ENCODE assay signal across 29 cellular contexts in genomic region chr20:62614961-62615680, GRCh38. TPM values are rescaled to one million over a fixed set of nuclear protein-coding genes. Genes with fewer than 3 reads are reported as not detected.
DNase-seq lines count a peak whose midpoint lies in the region; ATAC-seq, FAIRE-seq and TF ChIP-seq lines count a peak whose summit lies in the region.
"Had no signal": no experiment of that assay in that cellular context is flagged by ENCODE, and none has a peak within 500 bp of the region (broad histone marks: within the 10 kb centered on the region; RNA-seq: fewer than 3 reads in every experiment).

No MANE protein-coding gene starts in this region.

- H3K4me1 Mint-ChIP-seq in activated naive CD8-positive, alpha-beta T cell treated with anti-CD3 and anti-CD28 coated beads, Interleukin-2, amount 10 ng/mL, durations not matched to agents 7 days and 5 days = peaks cover 30% of the 10 kb centered on the region
- H3K4me1 Mint-ChIP-seq in activated naive CD8-positive, alpha-beta T cell treated with anti-CD3 and anti-CD28 coated beads for 36 hours = peaks cover 28% of the 10 kb centered on the region
- H3K4me1 Mint-ChIP-seq in stimulated activated naive CD8-positive, alpha-beta T cell treated with anti-CD3 and anti-CD28 coated beads, Interleukin-15, Interleukin-2, amounts not matched to agents 100 ng/mL and 50 ng/mL, for 24 hours (ENCODE audit: low read depth) = peaks cover 32% of the 10 kb centered on the region
- peaks cover 34% of the 10 kb centered on the region for H3K4me1 Mint-ChIP-seq in stimulated activated effector memory CD8-positive, alpha-beta T cell treated with anti-CD3 and anti-CD28 coated beads, Interleukin-12 subunit alpha, Interleukin-12 subunit beta, amount 100 ng/mL, for 72 hours

- no peak overlapping the region for H3K4me2 ChIP-seq in K562 (ENCODE audit: insufficient read depth, low read length)

- H3K9ac ChIP-seq in K562 (ENCODE audit: insufficient read depth in 1 of 2, low read depth in 2 of 2, low read length in 2 of 2) = no peak overlapping the region

- FAIRE-seq in K562 (lab: Jason Lieb, UNC) = no peak
- FAIRE-seq: A204.1, H54 had no signal

- TF ChIP-seq RAD21 in K562 (CRISPR knock-in tag; conservative IDR thresholded peaks at IDR 0.05 in 1 of 2, IDR thresholded peaks at IDR 0.05 in 1 of 2) = no peak

- TF ChIP-seq CTCF in K562 (IDR thresholded peaks at IDR 0.05 in 2 of 3, conservative IDR thresholded peaks at IDR 0.05 in 1 of 3; ENCODE audit: insufficient read depth in 2 of 3, low read depth in 1 of 3, low read length in 3 of 3) = no peak

- peaks cover 3% of the 10 kb centered on the region; the same call in 1 of the 2 replicates for H4K20me1 ChIP-seq in K562 (replicated peaks; ENCODE audit: control insufficient read depth, insufficient read depth, low read length)

- H3K9me3 Mint-ChIP-seq in activated naive CD8-positive, alpha-beta T cell treated with anti-CD3 and anti-CD28 coated beads, Interleukin-2, amount 10 ng/mL, durations not matched to agents 7 days and 5 days = peaks cover 4% of the 10 kb centered on the region
- H3K9me3 Mint-ChIP-seq in activated naive CD8-positive, alpha-beta T cell treated with anti-CD3 and anti-CD28 coated beads for 36 hours = peaks cover 5% of the 10 kb centered on the region
- no peaks in the 10 kb centered on the region for H3K9me3 Mint-ChIP-seq in stimulated activated naive CD8-positive, alpha-beta T cell treated with anti-CD3 and anti-CD28 coated beads, Interleukin-15, Interleukin-2, amounts not matched to agents 100 ng/mL and 50 ng/mL, for 24 hours
- peaks cover 2% of the 10 kb centered on the region for H3K9me3 Mint-ChIP-seq in stimulated activated effector memory CD8-positive, alpha-beta T cell treated with anti-CD3 and anti-CD28 coated beads, Interleukin-12 subunit alpha, Interleukin-12 subunit beta, amount 100 ng/mL, for 72 hours
- H3K9me3 Mint-ChIP-seq: CD8-positive, alpha-beta T cell had no signal

- WGBS in K562 (ENCODE audit: insufficient coverage, low coverage, missing lambda C conversion rate) = 25% methylated on average over 33 of the region's 34 CpGs

- no peak overlapping the region for H3K4me3 Mint-ChIP-seq in activated naive CD8-positive, alpha-beta T cell treated with anti-CD3 and anti-CD28 coated beads, Interleukin-2, amount 10 ng/mL, durations not matched to agents 7 days and 5 days
- no peak overlapping the region for H3K4me3 Mint-ChIP-seq in activated naive CD8-positive, alpha-beta T cell treated with anti-CD3 and anti-CD28 coated beads for 36 hours
- no peak overlapping the region for H3K4me3 Mint-ChIP-seq in stimulated activated naive CD8-positive, alpha-beta T cell treated with anti-CD3 and anti-CD28 coated beads, Interleukin-15, Interleukin-2, amounts not matched to agents 100 ng/mL and 50 ng/mL, for 24 hours
- H3K4me3 Mint-ChIP-seq in stimulated activated effector memory CD8-positive, alpha-beta T cell treated with anti-CD3 and anti-CD28 coated beads, Interleukin-12 subunit alpha, Interleukin-12 subunit beta, amount 100 ng/mL, for 72 hours = no peak overlapping the region
- H3K4me3 Mint-ChIP-seq: CD8-positive, alpha-beta T cell had no signal

- H3K27ac ChIP-seq in K562 (ENCODE audit: extremely low read depth, low read depth, low read length) = no peak overlapping the region
- H3K27ac ChIP-seq: C4-2B had no signal

- no TSS peak for BruUV-seq in K562 (replicated peaks; lab: Mats Ljungman, UMichigan)

- no peak overlapping the region for H2AFZ ChIP-seq in K562 (ENCODE audit: low read depth, low read length)

- H3K9me1 ChIP-seq in K562 (ENCODE audit: control insufficient read depth, insufficient read depth, low read length) = no peaks in the 10 kb centered on the region

- DNase-seq in activated naive CD8-positive, alpha-beta T cell treated with anti-CD3 and anti-CD28 coated beads, Interleukin-2, amount 10 ng/mL, durations not matched to agents 7 days and 5 days = no peak
- no peak for DNase-seq in activated naive CD8-positive, alpha-beta T cell treated with anti-CD3 and anti-CD28 coated beads for 36 hours
- DNase-seq in stimulated activated naive CD8-positive, alpha-beta T cell treated with anti-CD3 and anti-CD28 coated beads, Interleukin-15, Interleukin-2, amounts not matched to agents 100 U/mL and 50 U/mL, for 24 hours = no peak
- DNase-seq in K562 (ENCODE audit: extremely low read depth in 1 of 4, low spot score in 3 of 4) = no peak
- DNase-seq in stimulated activated effector memory CD8-positive, alpha-beta T cell treated with anti-CD3 and anti-CD28 coated beads, Interleukin-12 subunit alpha, Interleukin-12 subunit beta, amount 100 ng/mL, for 72 hours (ENCODE audit: low spot score in 2 of 2) = no peak
- DNase-seq in activated CD8-positive, alpha-beta memory T cell treated with anti-CD3 and anti-CD28 coated beads for 24 hours = no peak
- DNase-seq: Caco-2; CD8-positive, alpha-beta T cell; DMS 273 treated with DMSO at 0.1 percent for 48 hours; DMS79; EL; GDM1; KG1; MG63; NCI-H1105 treated with DMSO at 0.1 percent for 48 hours; NCI-H146; NCI-H1930; NCI-H2107; NCI-H524; NCI-H748 treated with DMSO at 0.1 percent for 48 hours; NK-92 treated with Interleukin-12 subunit alpha and Interleukin-12 subunit beta, amount 100 ng/mL, for 24 hours; PC-3; SHP77 treated with DMSO at 0.1 percent for 48 hours had no signal

- no peak for TF ChIP-seq POLR2A in K562 (conservative IDR thresholded peaks at IDR 0.05)

- H3K4me1 ChIP-seq in K562 (replicated peaks in 1 of 2; ENCODE audit: control insufficient read depth in 2 of 2, insufficient read depth in 2 of 2, low read length in 2 of 2) = peaks cover 0 to 33% of the 10 kb centered on the region in 2 experiments; a peak in 2 of 5 replicates

- no peak overlapping the region for H3K4me3 ChIP-seq in K562
- H3K4me3 ChIP-seq: GM12878, MG63 had no signal

- H3K36me3 ChIP-seq in K562 (ENCODE audit: control insufficient read depth, insufficient read depth, low read length) = no peaks in the 10 kb centered on the region
- H3K36me3 ChIP-seq: MG63 had no signal

- peaks cover 12% of the 10 kb centered on the region for H3K27me3 Mint-ChIP-seq in activated naive CD8-positive, alpha-beta T cell treated with anti-CD3 and anti-CD28 coated beads, Interleukin-2, amount 10 ng/mL, durations not matched to agents 7 days and 5 days
- peaks cover 4% of the 10 kb centered on the region for H3K27me3 Mint-ChIP-seq in activated naive CD8-positive, alpha-beta T cell treated with anti-CD3 and anti-CD28 coated beads for 36 hours
- H3K27me3 Mint-ChIP-seq in stimulated activated naive CD8-positive, alpha-beta T cell treated with anti-CD3 and anti-CD28 coated beads, Interleukin-15, Interleukin-2, amounts not matched to agents 100 ng/mL and 50 ng/mL, for 24 hours = no peaks in the 10 kb centered on the region

- no peaks in the 10 kb centered on the region for H3K36me3 Mint-ChIP-seq in activated naive CD8-positive, alpha-beta T cell treated with anti-CD3 and anti-CD28 coated beads, Interleukin-2, amount 10 ng/mL, durations not matched to agents 7 days and 5 days
- H3K36me3 Mint-ChIP-seq in activated naive CD8-positive, alpha-beta T cell treated with anti-CD3 and anti-CD28 coated beads for 36 hours = no peaks in the 10 kb centered on the region
- H3K36me3 Mint-ChIP-seq in stimulated activated naive CD8-positive, alpha-beta T cell treated with anti-CD3 and anti-CD28 coated beads, Interleukin-15, Interleukin-2, amounts not matched to agents 100 ng/mL and 50 ng/mL, for 24 hours (ENCODE audit: low read depth) = no peaks in the 10 kb centered on the region
- H3K36me3 Mint-ChIP-seq in stimulated activated effector memory CD8-positive, alpha-beta T cell treated with anti-CD3 and anti-CD28 coated beads, Interleukin-12 subunit alpha, Interleukin-12 subunit beta, amount 100 ng/mL, for 72 hours = peaks cover 5% of the 10 kb centered on the region
- H3K36me3 Mint-ChIP-seq: CD8-positive, alpha-beta T cell had no signal

- CTCF ChIA-PET in K562 (lab: Yijun Ruan, JAX; ENCODE audit: low intra/inter-chr PET ratio) = interaction anchor here (0.6 kb wide), 1 partner anchor 62 kb away, joined by 4 read pairs; no protein-coding TSS in a partner anchor

- no peaks in the 10 kb centered on the region for H3K79me2 ChIP-seq in K562 (ENCODE audit: control insufficient read depth, insufficient read depth, low read length)

- intact Hi-C loops in K562 (cut with micrococcal nuclease) = loop anchor here (5.0 kb wide), 1 partner anchor 98 kb away; no protein-coding TSS in a partner anchor

- TF ChIP-seq EP300 in K562 (IDR thresholded peaks at IDR 0.05; ENCODE audit: low read length) = no peak

- in situ Hi-C loops in K562 (cut with MboI) = loop anchor here (5.0 to 10.0 kb wide), 3 partner anchors 113 to 310 kb away; partner anchors contain the start of gene ADRM1

- peak overlapping the region; percentile 56 for H3K27ac Mint-ChIP-seq in activated naive CD8-positive, alpha-beta T cell treated with anti-CD3 and anti-CD28 coated beads, Interleukin-2, amount 10 ng/mL, durations not matched to agents 7 days and 5 days
- H3K27ac Mint-ChIP-seq in activated naive CD8-positive, alpha-beta T cell treated with anti-CD3 and anti-CD28 coated beads for 36 hours = no peak overlapping the region
- H3K27ac Mint-ChIP-seq in stimulated activated naive CD8-positive, alpha-beta T cell treated with anti-CD3 and anti-CD28 coated beads, Interleukin-15, Interleukin-2, amounts not matched to agents 100 ng/mL and 50 ng/mL, for 24 hours = peak overlapping the region; percentile 29
- peak overlapping the region; percentile 13 for H3K27ac Mint-ChIP-seq in stimulated activated effector memory CD8-positive, alpha-beta T cell treated with anti-CD3 and anti-CD28 coated beads, Interleukin-12 subunit alpha, Interleukin-12 subunit beta, amount 100 ng/mL, for 72 hours
- H3K27ac Mint-ChIP-seq: CD8-positive, alpha-beta T cell had no signal

- H3K27me3 ChIP-seq in K562 (ENCODE audit: control insufficient read depth in 2 of 2, insufficient read depth in 2 of 2, low read length in 2 of 2) = peaks cover 17 to 39% of the 10 kb centered on the region in 2 experiments
- H3K27me3 ChIP-seq: MG63 had no signal

- POLR2A ChIA-PET in activated naive CD8-positive, alpha-beta T cell treated with anti-CD3 and anti-CD28 coated beads, Interleukin-2, amount 10 ng/mL, durations not matched to agents 7 days and 5 days (lab: Charles Lee) = interaction anchor here (0.8 kb wide), 1 partner anchor 107 kb away, joined by 3 read pairs; no protein-coding TSS in a partner anchor
- POLR2A ChIA-PET in K562 (lab: Yijun Ruan, JAX) = interaction anchor here (1.4 kb wide), 1 partner anchor 9 kb away, joined by 5 read pairs; no protein-coding TSS in a partner anchor

- H3K9me3 ChIP-seq in K562 (replicated peaks; ENCODE audit: control insufficient read depth, insufficient read depth, low read depth, low read length) = peaks cover 9% of the 10 kb centered on the region
- H3K9me3 ChIP-seq: MG63 had no signal

- no peak for ATAC-seq in activated naive CD8-positive, alpha-beta T cell treated with anti-CD3 and anti-CD28 coated beads, Interleukin-2, amount 10 ng/mL, durations not matched to agents 7 days and 5 days (ENCODE audit: low read depth)
- ATAC-seq in stimulated activated naive CD8-positive, alpha-beta T cell treated with anti-CD3 and anti-CD28 coated beads, Interleukin-15, Interleukin-2, amounts not matched to agents 100 U/mL and 50 U/mL, for 24 hours = no peak
- no peak for ATAC-seq in K562
- no peak for ATAC-seq in stimulated activated effector memory CD8-positive, alpha-beta T cell treated with anti-CD3 and anti-CD28 coated beads, Interleukin-12 subunit alpha, Interleukin-12 subunit beta, amount 100 ng/mL, for 72 hours
- no peak for ATAC-seq in GM19467 (IDR thresholded peaks at IDR 0.05; ENCODE audit: unreplicated experiment)
- ATAC-seq: CD8-positive, alpha-beta T cell; GM12878; PC-3 had no signal

RNA-seq across cellular contexts. Expression of gene SLCO4A1, which starts 27.2 kb away (rescaled TPM):
- 10 to 100 TPM; 57.5 to 61.9 TPM for total RNA-seq in activated naive CD8-positive, alpha-beta T cell treated with anti-CD3 and anti-CD28 coated beads, Interleukin-2, amount 10 ng/mL, durations not matched to agents 7 days and 5 days
- total RNA-seq in activated naive CD8-positive, alpha-beta T cell treated with anti-CD3 and anti-CD28 coated beads for 36 hours = 10 to 100 TPM; 55.0 to 56.9 TPM
- total RNA-seq in K562 (2011; cell fraction: chromatin; rRNA removed; ENCODE audit: low replicate concordance) = 21.8 and 48.7 TPM in 2 replicates
- total RNA-seq in K562 (2011; cell fraction: nucleolus; rRNA removed) = 35.3 and 40.5 TPM in 2 replicates
- total RNA-seq in K562 (2011; cell fraction: nucleoplasm; rRNA removed) = 24.4 TPM in 2 replicates
- total RNA-seq in K562 (2014; rRNA removed) (16.2 and 26.3 TPM in 2 replicates), K562 (2014; rRNA removed; fragmentation: Illumina TruSeq; extraction: Trizol) (6.8 and 7.3 TPM in 2 replicates), K562 (2015; rRNA removed; fragmentation: Illumina TruSeq; extraction: Trizol) (12.1 and 13.9 TPM in 2 replicates), K562 (2021) (21.9 and 25.2 TPM in 2 replicates)
- polyA plus RNA-seq in K562 (2011; rRNA removed) (12.3 and 13.2 TPM in 2 replicates), K562 (2014; fragmentation: Illumina TruSeq; extraction: Trizol) (13.6 and 15.4 TPM in 2 replicates), K562 (2014; fragmentation: Nextera tagmentation; extraction: Ambion mirVana) (1 to 10 TPM; 1.6 to 3.1 TPM), K562 (2014; rRNA removed) (12.8 and 17.7 TPM in 2 replicates)
- polyA plus RNA-seq in K562 (2011; cell fraction: cytosol; rRNA removed) = 10.5 and 25.9 TPM in 2 replicates
- 46.8 and 83.4 TPM in 2 replicates for polyA plus RNA-seq in K562 (2011; cell fraction: nucleus; rRNA removed)
- 6.1 and 15.2 TPM in 2 replicates for polyA plus RNA-seq in K562 (2012)
- polyA minus RNA-seq in K562 (2011; rRNA and poly(A)+ RNA removed) = 5.1 and 5.5 TPM in 2 replicates
- polyA minus RNA-seq in K562 (2011; cell fraction: cytosol; rRNA and poly(A)+ RNA removed) = 13.4 and 13.6 TPM in 2 replicates
- polyA minus RNA-seq in K562 (2011; cell fraction: nucleus; rRNA and poly(A)+ RNA removed) = 11.7 and 15.8 TPM in 2 replicates
